ENCODE assay signal across 8 cellular contexts in the genomic region with DNA sequence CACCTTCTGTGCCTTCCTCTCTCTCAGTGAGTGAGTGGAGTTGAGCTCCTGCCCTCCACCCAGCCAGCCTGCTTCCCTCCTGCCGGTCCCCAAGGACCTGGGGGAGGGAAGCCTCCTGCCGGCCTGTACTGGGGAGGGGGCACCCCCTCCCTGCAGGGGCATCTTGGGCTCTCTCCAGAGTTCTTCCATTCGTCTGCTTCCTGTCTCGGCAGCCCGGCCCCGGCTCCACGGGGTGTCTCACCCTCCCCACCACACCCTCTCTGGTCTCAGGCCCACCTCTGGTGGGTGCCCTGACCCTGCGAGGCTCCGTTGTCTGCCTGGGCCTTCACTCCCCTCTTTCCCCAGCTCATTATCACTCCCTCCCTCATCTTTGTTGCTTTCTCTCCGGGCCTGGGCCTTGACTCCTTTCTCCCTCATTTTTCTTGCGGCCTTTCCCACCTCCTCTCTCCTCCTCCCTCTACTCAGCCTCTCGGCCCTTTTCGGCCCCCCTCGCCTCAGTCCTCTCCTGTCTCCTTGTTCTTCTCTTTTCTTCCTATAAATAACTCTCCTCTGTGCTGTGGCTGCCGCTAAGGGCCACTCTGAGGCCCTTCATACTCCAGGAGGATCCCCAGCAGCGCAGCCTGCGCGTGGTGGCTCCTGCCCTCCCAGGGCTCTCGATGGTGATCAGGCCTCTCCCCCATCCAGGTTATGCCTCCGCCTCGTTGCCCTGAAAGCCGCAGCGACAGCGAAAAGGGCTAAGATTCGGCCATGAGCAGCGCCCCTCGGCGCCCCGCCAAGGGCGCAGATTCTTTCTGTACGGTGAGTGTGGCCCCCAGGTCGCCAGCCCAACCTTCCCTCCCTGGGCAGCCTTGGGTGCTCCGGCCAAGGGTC. TPM values are rescaled to one million over a fixed set of nuclear protein-coding genes. Genes with fewer than 3 reads are reported as not detected.
DNase-seq lines count a peak whose midpoint lies in the region; ATAC-seq and TF ChIP-seq lines count a peak whose summit lies in the region.

No MANE protein-coding gene starts in this region.

- H2AK5ac ChIP-seq in neuronal stem cell (ENCODE audit: low read depth, low read length) = peak overlapping the region; percentile 23

- H3K4me1 ChIP-seq in CD8-positive, alpha-beta T cell (ENCODE audit: insufficient read depth, low read length) = peaks cover 34% of the 10 kb centered on the region
- H3K4me1 ChIP-seq in colonic mucosa (peaks cover 24% of the 10 kb centered on the region), neuronal stem cell (ENCODE audit: control insufficient read depth in 2 of 2, insufficient read depth in 1 of 2, low read depth in 1 of 2, low read length in 2 of 2) (peaks cover 25 to 38% of the 10 kb centered on the region in 2 donors), aorta (ENCODE audit: control insufficient read depth in 1 of 2, insufficient read depth in 2 of 2, low read length in 2 of 2) (no peaks in the 10 kb centered on the region)

- ATAC-seq in CD8-positive, alpha-beta T cell = no peak
- no peak for ATAC-seq in aorta (ENCODE audit: low FRiP score)
- ATAC-seq in omental fat pad (ENCODE audit: low FRiP score) = no peak

- H3K18ac ChIP-seq in neuronal stem cell (ENCODE audit: low read length) = peak overlapping the region; percentile 90

- no peak overlapping the region for H2BK120ac ChIP-seq in neuronal stem cell (ENCODE audit: low read depth, low read length)

- H3K36me3 Mint-ChIP-seq in CD8-positive, alpha-beta T cell = peaks cover 18% of the 10 kb centered on the region

- H3K27me3 ChIP-seq in CD8-positive, alpha-beta T cell (ENCODE audit: insufficient read depth, low read length) = no peaks in the 10 kb centered on the region
- H3K27me3 ChIP-seq in colonic mucosa (no peaks in the 10 kb centered on the region), neuronal stem cell (ENCODE audit: control insufficient read depth in 3 of 3, insufficient read depth in 3 of 3, low read depth in 1 of 3, low read length in 3 of 3) (peaks cover 0 to 26% (median 0%) of the 10 kb centered on the region in 3 experiments), aorta (ENCODE audit: control insufficient read depth in 1 of 2, insufficient read depth in 2 of 2, low read length in 1 of 2) (no peaks in the 10 kb centered on the region)

- no peak for TF ChIP-seq CTCF in CD8-positive, alpha-beta T cell (IDR thresholded peaks at IDR 0.05)
- no peak for TF ChIP-seq CTCF in colonic mucosa (IDR thresholded peaks at IDR 0.05)
- no peak for TF ChIP-seq CTCF in omental fat pad (IDR thresholded peaks at IDR 0.05)

- no peak overlapping the region for H4K8ac ChIP-seq in neuronal stem cell (ENCODE audit: low read depth, low read length)

- H3K27ac Mint-ChIP-seq in CD8-positive, alpha-beta T cell = no peak overlapping the region

- H2AFZ ChIP-seq in neuronal stem cell (ENCODE audit: low read length) = no peak overlapping the region

- peak overlapping the region; percentile 75 for H3K23ac ChIP-seq in neuronal stem cell (ENCODE audit: low read depth, low read length, poor library complexity)

- H3K27ac ChIP-seq in CD8-positive, alpha-beta T cell (ENCODE audit: low read depth, low read length) = no peak overlapping the region
- no peak overlapping the region for H3K27ac ChIP-seq in colonic mucosa
- H3K27ac ChIP-seq in neuronal stem cell (replicated peaks; ENCODE audit: low read length) = no peak overlapping the region
- no peak overlapping the region for H3K27ac ChIP-seq in aorta (ENCODE audit: low read depth in 1 of 2, low read length in 2 of 2)

- H3K79me1 ChIP-seq in neuronal stem cell (ENCODE audit: low read depth, low read length) = peaks cover 4% of the 10 kb centered on the region

- H3K9me3 Mint-ChIP-seq in CD8-positive, alpha-beta T cell = no peaks in the 10 kb centered on the region

- no peaks in the 10 kb centered on the region for H3K9me3 ChIP-seq in CD8-positive, alpha-beta T cell (ENCODE audit: low read length)
- H3K9me3 ChIP-seq in colonic mucosa (no peaks in the 10 kb centered on the region), neuronal stem cell (replicated peaks in 1 of 2; ENCODE audit: control insufficient read depth in 2 of 2, insufficient read depth in 1 of 2, low read depth in 1 of 2, low read length in 2 of 2) (no peaks in the 10 kb centered on the region), aorta (ENCODE audit: control insufficient read depth, low read length) (no peaks in the 10 kb centered on the region)

- peak overlapping the region; percentile 38 for H3K4ac ChIP-seq in neuronal stem cell (ENCODE audit: low read length)

- intact Hi-C loops in CD8-positive, alpha-beta T cell (cut with DNase I, micrococcal nuclease) = no loop called here
- intact Hi-C loops in colonic mucosa (cut with DNase I) (no loop called here), aorta (cut with DNase I) (loop anchor here in 1 of 2 donors (1.0 kb wide), 1 partner anchor 19 kb away; the partner anchor contains the start of gene FASTK)

- H2BK15ac ChIP-seq in neuronal stem cell (ENCODE audit: low read length) = peak overlapping the region; percentile 70

- H4K91ac ChIP-seq in neuronal stem cell (ENCODE audit: low read depth, low read length, poor library complexity) = no peak overlapping the region

- no peak for DNase-seq in CD8-positive, alpha-beta T cell
- DNase-seq in NCI-H226 (peak; percentile 71), colonic mucosa (peak; percentile 36), neuronal stem cell (ENCODE audit: low spot score) (no peak), kidney glomerular epithelial cell (lab: John Stamatoyannopoulos, UW) (no peak), midbrain (lab: John Stamatoyannopoulos, UW) (no peak), aorta (no peak), omental fat pad (ENCODE audit: low spot score) (no peak)

- peak overlapping the region; percentile 59 for H3K14ac ChIP-seq in neuronal stem cell (ENCODE audit: low read length)

- peak overlapping the region; percentile 64 for H3K4me2 ChIP-seq in neuronal stem cell (ENCODE audit: insufficient read depth, low read length, poor library complexity, severe bottlenecking)

- H3K9ac ChIP-seq in colonic mucosa (ENCODE audit: low read depth in 2 of 2, low read length in 2 of 2) (peak overlapping the region in 1 of 2 donors; percentile 98), neuronal stem cell (ENCODE audit: low read depth, low read length, poor library complexity) (peak overlapping the region; percentile 73)

- CTCF ChIA-PET in CD8-positive, alpha-beta T cell (lab: Charles Lee) = interaction anchor here (1.3 to 1.8 kb wide), 3 partner anchors 24 to 76 kb away, joined by 3 to 7 read pairs (median 4); no protein-coding TSS in a partner anchor

- no CpG with 5 or more reads among the region's 33 CpGs for WGBS in neuronal stem cell (ENCODE audit: extremely low coverage in 2 of 2, insufficient read length in 2 of 2, insufficient replicate concordance in 1 of 2), 2 donors
- WGBS in aorta, 2 donors = 44 to 49% methylated on average over 33 of the region's 33 CpGs

- POLR2A ChIA-PET in CD8-positive, alpha-beta T cell (lab: Charles Lee) = no interaction called here

- H3K27me3 Mint-ChIP-seq in CD8-positive, alpha-beta T cell (ENCODE audit: low read depth) = no peaks in the 10 kb centered on the region

- H3K4me3 ChIP-seq in CD8-positive, alpha-beta T cell (ENCODE audit: low read depth, low read length) = no peak overlapping the region
- H3K4me3 ChIP-seq in colonic mucosa (no peak overlapping the region), neuronal stem cell (ENCODE audit: low read length in 2 of 2) (peak overlapping the region in 1 of 2 donors; percentile 61), aorta (ENCODE audit: low read length in 2 of 2) (no peak overlapping the region)

- peaks cover 41% of the 10 kb centered on the region for H3K4me1 Mint-ChIP-seq in CD8-positive, alpha-beta T cell (ENCODE audit: low read depth)

- H3K4me3 Mint-ChIP-seq in CD8-positive, alpha-beta T cell = peak overlapping the region; percentile 86

- H2BK5ac ChIP-seq in neuronal stem cell (ENCODE audit: low read length) = no peak overlapping the region

- H2BK12ac ChIP-seq in neuronal stem cell (ENCODE audit: low read length) = peak overlapping the region; percentile 53

- H3K36me3 ChIP-seq in CD8-positive, alpha-beta T cell (ENCODE audit: insufficient read depth, low read length) = no peaks in the 10 kb centered on the region
- no peaks in the 10 kb centered on the region for H3K36me3 ChIP-seq in colonic mucosa
- peaks cover 15 to 40% of the 10 kb centered on the region in 2 donors for H3K36me3 ChIP-seq in neuronal stem cell (replicated peaks in 1 of 2; ENCODE audit: control insufficient read depth in 2 of 2, insufficient read depth in 2 of 2, low read length in 2 of 2)
- no peaks in the 10 kb centered on the region for H3K36me3 ChIP-seq in aorta (ENCODE audit: control insufficient read depth in 1 of 2, insufficient read depth in 2 of 2, low read length in 1 of 2)

RNA-seq across cellular contexts. Expression of gene SLC4A2, which starts 2.1 kb away (rescaled TPM):
- 10 to 100 TPM; 25.5 to 29.1 TPM for total RNA-seq in CD8-positive, alpha-beta T cell
- total RNA-seq in colonic mucosa (100 to 1,000 TPM in 1 of 2 donors, 10 to 100 TPM in 1; 76.7 to 169 TPM), aorta (100 to 1,000 TPM; 118 to 128 TPM), omental fat pad (100 to 1,000 TPM; 115 to 126 (median 118) TPM)
- polyA plus RNA-seq in neuronal stem cell (2013, experiment 1 of 2) = 47.2 TPM
- polyA plus RNA-seq in neuronal stem cell (2013, experiment 2 of 2) = 44.5 TPM
- 100 to 1,000 TPM in 1 of 2 donors, 10 to 100 TPM in 1; 37.1 to 215 TPM for polyA plus RNA-seq in aorta

RNA-seq across cellular contexts. Expression of gene CDK5, which starts 3.8 kb away (rescaled TPM):
- total RNA-seq in CD8-positive, alpha-beta T cell = 1 to 10 TPM; 1.9 to 2.7 TPM
- total RNA-seq in colonic mucosa = 10 to 100 TPM; 11.3 to 15.9 TPM
- polyA plus RNA-seq in neuronal stem cell (2013, experiment 1 of 2) = 14.1 TPM
- 13.9 TPM for polyA plus RNA-seq in neuronal stem cell (2013, experiment 2 of 2)
- total RNA-seq in aorta = 1 to 10 TPM; 4.1 to 6.6 TPM
- polyA plus RNA-seq in aorta = 1 to 10 TPM; 6.0 to 8.9 TPM
- 10 to 100 TPM in 1 of 4 donors, 1 to 10 TPM in 3; 6.1 to 10.4 (median 7.9) TPM for total RNA-seq in omental fat pad

RNA-seq across cellular contexts. Expression of gene ASIC3, which starts 13.1 kb away (rescaled TPM):
- total RNA-seq in CD8-positive, alpha-beta T cell = 1 to 10 TPM; 6.7 to 8.6 TPM
- total RNA-seq in colonic mucosa = 1 to 10 TPM; 1.0 to 2.2 TPM
- polyA plus RNA-seq in neuronal stem cell (2013, experiment 1 of 2) = 5.1 TPM
- 4.6 TPM for polyA plus RNA-seq in neuronal stem cell (2013, experiment 2 of 2)
- 1 to 10 TPM; 1.7 to 2.9 TPM for total RNA-seq in aorta
- polyA plus RNA-seq in aorta = 1 to 10 TPM in 1 of 2 donors, not detected in 1; 7.1 TPM
- 1 to 10 TPM; 1.6 to 3.2 (median 2.3) TPM for total RNA-seq in omental fat pad

RNA-seq across cellular contexts. Expression of gene FASTK, which starts 19.1 kb away (rescaled TPM):
- total RNA-seq in CD8-positive, alpha-beta T cell = 10 to 100 TPM; 56.3 to 62.9 TPM
- total RNA-seq in colonic mucosa (100 to 1,000 TPM in 1 of 2 donors, 10 to 100 TPM in 1; 67.0 to 149 TPM), aorta (10 to 100 TPM; 45.6 to 56.6 TPM), omental fat pad (10 to 100 TPM; 44.0 to 67.6 (median 51.6) TPM)
- polyA plus RNA-seq in neuronal stem cell (2013, experiment 1 of 2) = 40.4 TPM
- 40.8 TPM for polyA plus RNA-seq in neuronal stem cell (2013, experiment 2 of 2)
- 100 to 1,000 TPM in 1 of 2 donors, 10 to 100 TPM in 1; 58.4 to 216 TPM for polyA plus RNA-seq in aorta

RNA-seq across cellular contexts. Expression of gene TMUB1, which starts 21.8 kb away (rescaled TPM):
- 10 to 100 TPM; 42.3 to 44.6 TPM for total RNA-seq in CD8-positive, alpha-beta T cell
- 100 to 1,000 TPM in 1 of 2 donors, 10 to 100 TPM in 1; 73.4 to 103 TPM for total RNA-seq in colonic mucosa
- polyA plus RNA-seq in neuronal stem cell (2013, experiment 1 of 2) = 45.7 TPM
- polyA plus RNA-seq in neuronal stem cell (2013, experiment 2 of 2) = 44.8 TPM
- total RNA-seq in aorta = 10 to 100 TPM; 32.7 to 33.9 TPM
- polyA plus RNA-seq in aorta = 10 to 100 TPM; 19.0 to 72.4 TPM
- total RNA-seq in omental fat pad = 10 to 100 TPM; 23.5 to 38.5 (median 26.9) TPM

Comparison
In these comparisons a context has a peak if more than half of its experiments do, and no peak if none do; other contexts are left out.
1. DNase-seq: peak in NCI-H226 (single experiment) and colonic mucosa (single experiment); none in CD8-positive, alpha-beta T cell (0 of 7), neuronal stem cell (single experiment), kidney glomerular epithelial cell (single experiment), midbrain (single experiment), aorta (0 of 2) and omental fat pad (single experiment).